Comparison of ENCODE assay signal across 1 cellular context in the genomic region with DNA sequence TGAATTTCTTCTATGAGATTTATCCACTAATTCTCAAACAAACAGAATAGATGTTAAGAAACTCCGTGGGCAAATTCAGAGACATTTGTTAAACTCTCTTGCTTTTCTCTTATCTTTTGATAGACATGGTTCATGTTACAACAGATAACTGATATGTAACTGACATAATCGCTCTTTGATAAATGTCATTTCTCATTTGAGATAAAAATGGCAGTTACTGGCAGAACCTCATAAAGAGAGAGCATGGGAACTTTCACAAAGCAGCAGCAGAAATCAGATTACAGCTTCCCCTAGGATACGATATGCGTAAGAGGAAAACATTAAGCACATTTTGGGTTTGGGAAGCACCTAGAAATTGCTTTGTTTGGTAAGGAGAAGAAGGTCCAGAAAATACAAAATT.
A peak's percentile ranks its signal among the peaks of the same experiment; 100 is the strongest.
TF ChIP-seq lines count a peak whose summit lies in the region.

No MANE protein-coding gene starts in this region.

TF ChIP-seq in SK-N-SH treated with all-trans-retinoic acid at 6 μM for 48 hours, 23 proteins besides CTCF, POLR2A, EP300 and RAD21 (continued from another document):
- TF ChIP-seq CREB5 (CRISPR knock-in tag; IDR thresholded peaks at IDR 0.05; ENCODE audit: low read depth): no peak
- no peak for TF ChIP-seq CSDC2 (CRISPR knock-in tag; IDR thresholded peaks at IDR 0.05)
- TF ChIP-seq BACH2 (CRISPR knock-in tag; IDR thresholded peaks at IDR 0.05; ENCODE audit: borderline replicate concordance): no peak
- TF ChIP-seq GLIS3 (CRISPR knock-in tag; IDR thresholded peaks at IDR 0.05): 0 out of 2 replicates have a peak, but pooled peaks have one; percentile 38
- peak; percentile 50; the same call in 1 of the 2 replicates for TF ChIP-seq TCF4 (CRISPR knock-in tag; IDR thresholded peaks at IDR 0.05; ENCODE audit: borderline replicate concordance)
- peak; percentile 80 for TF ChIP-seq ISL1 (CRISPR knock-in tag; IDR thresholded peaks at IDR 0.05)
- no peak for TF ChIP-seq ZNF565 (CRISPR knock-in tag; conservative IDR thresholded peaks at IDR 0.05; ENCODE audit: low read depth)
